Comparison of ENCODE assay signal across 1 cellular context in the genomic region with DNA sequence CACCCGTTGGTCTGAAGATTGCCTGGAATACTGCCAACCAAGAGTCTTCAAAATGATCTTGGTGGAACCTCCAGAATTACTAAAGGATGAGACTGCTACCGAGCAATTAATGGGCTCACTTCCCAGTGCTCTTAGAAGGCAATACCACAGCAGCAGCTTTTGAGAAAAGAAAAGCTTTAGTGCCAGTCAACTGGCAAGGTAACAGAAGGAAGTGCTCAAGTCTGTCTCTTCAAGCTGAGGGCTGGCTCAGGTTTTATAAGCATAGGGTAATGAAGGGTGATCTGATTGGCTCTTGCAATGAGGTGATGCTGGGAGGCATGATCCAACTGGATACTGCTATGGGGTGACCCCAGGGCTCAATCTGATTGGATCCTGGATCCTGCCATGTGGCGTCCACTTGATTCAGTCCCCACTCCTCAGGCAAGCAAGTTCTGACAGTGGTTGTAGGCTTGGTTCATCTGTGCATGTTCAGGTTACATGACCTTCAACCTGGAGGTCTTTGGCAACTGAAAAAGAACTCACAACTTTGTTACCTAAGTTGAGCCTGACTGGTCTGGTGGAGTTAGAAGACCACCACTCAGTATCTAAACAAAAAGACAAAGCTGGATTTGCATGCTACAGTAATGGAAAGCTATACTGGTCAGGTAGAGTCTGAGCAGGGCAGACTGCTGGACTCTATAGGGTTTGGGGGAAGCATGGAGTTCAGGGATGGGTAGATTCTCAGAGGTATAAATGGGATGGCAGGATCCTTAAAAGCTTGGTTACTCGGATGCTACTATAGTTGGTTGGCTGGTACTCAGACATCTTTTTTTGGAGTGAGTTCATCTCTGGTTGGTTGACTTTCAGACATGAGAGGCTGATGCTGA.
TF ChIP-seq lines count a peak whose summit lies in the region.

No MANE protein-coding gene starts in this region.

TF ChIP-seq in HepG2, 621 proteins besides CTCF, POLR2A, EP300 and RAD21:
- TF ChIP-seq ZNF766 (CRISPR knock-in tag; IDR thresholded peaks at IDR 0.05; ENCODE audit: borderline replicate concordance) (no peak), ZNF75D (CRISPR knock-in tag; IDR thresholded peaks at IDR 0.05; ENCODE audit: borderline replicate concordance) (no peak)
TF ChIP-seq in HepG2: peak in this region for 0.
